Comparison of ENCODE assay signal across 1 cellular context in the genomic region with DNA sequence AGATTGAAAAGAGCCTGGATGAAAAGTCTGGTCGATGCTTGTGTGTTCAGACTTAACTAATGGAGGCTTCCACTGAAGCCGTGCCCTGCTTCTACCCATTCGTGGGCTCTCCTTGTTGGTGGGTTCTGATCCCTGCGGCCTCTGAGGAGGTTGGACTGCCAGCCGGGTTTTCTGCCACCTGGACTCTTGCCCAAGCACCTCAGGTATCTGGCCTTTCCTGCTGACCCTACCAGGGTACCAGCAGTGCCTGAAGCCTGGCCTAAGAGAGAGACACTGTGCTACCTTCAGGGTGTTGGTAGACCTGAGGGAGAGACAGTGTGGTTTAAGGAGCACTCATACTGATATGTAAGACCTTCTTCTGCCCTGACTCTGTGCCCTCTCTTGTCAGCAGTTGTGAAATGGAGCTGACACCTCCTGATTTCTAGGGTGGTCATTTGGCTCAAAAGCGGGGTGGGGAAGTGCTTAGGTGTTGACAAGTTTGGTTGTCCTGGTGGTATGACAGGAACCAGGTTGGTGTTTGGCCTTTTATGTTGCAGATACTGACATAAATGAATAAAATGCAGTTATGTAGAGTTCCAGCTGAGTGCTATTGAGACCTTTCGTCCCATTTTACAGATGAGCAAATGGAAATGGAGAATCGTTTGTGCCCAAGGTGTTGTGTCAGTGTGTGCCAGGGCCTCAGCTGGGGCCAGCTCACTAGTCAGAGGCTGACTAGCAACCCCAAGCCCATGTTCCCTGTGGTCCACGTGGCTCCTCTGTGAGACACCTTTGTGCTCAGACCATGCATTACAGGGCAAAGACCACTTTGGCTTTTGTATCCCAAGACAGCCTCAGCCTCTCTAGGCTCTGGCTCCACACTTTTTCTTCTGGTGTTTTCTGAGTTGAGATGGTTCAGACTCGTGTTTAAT.
TF ChIP-seq lines count a peak whose summit lies in the region.

No MANE protein-coding gene starts in this region.

TF ChIP-seq in HepG2, 621 proteins besides CTCF, POLR2A, EP300 and RAD21 (continued from another document and continues in another):
- TF ChIP-seq, protein P1, sequence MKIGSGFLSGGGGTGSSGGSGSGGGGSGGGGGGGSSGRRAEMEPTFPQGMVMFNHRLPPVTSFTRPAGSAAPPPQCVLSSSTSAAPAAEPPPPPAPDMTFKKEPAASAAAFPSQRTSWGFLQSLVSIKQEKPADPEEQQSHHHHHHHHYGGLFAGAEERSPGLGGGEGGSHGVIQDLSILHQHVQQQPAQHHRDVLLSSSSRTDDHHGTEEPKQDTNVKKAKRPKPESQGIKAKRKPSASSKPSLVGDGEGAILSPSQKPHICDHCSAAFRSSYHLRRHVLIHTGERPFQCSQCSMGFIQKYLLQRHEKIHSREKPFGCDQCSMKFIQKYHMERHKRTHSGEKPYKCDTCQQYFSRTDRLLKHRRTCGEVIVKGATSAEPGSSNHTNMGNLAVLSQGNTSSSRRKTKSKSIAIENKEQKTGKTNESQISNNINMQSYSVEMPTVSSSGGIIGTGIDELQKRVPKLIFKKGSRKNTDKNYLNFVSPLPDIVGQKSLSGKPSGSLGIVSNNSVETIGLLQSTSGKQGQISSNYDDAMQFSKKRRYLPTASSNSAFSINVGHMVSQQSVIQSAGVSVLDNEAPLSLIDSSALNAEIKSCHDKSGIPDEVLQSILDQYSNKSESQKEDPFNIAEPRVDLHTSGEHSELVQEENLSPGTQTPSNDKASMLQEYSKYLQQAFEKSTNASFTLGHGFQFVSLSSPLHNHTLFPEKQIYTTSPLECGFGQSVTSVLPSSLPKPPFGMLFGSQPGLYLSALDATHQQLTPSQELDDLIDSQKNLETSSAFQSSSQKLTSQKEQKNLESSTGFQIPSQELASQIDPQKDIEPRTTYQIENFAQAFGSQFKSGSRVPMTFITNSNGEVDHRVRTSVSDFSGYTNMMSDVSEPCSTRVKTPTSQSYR (CRISPR knock-in tag; IDR thresholded peaks at IDR 0.05; ENCODE audit: borderline replicate concordance), result peak; percentile 30; the same call in 1 of the 2 replicates
- TF ChIP-seq, protein P2, sequence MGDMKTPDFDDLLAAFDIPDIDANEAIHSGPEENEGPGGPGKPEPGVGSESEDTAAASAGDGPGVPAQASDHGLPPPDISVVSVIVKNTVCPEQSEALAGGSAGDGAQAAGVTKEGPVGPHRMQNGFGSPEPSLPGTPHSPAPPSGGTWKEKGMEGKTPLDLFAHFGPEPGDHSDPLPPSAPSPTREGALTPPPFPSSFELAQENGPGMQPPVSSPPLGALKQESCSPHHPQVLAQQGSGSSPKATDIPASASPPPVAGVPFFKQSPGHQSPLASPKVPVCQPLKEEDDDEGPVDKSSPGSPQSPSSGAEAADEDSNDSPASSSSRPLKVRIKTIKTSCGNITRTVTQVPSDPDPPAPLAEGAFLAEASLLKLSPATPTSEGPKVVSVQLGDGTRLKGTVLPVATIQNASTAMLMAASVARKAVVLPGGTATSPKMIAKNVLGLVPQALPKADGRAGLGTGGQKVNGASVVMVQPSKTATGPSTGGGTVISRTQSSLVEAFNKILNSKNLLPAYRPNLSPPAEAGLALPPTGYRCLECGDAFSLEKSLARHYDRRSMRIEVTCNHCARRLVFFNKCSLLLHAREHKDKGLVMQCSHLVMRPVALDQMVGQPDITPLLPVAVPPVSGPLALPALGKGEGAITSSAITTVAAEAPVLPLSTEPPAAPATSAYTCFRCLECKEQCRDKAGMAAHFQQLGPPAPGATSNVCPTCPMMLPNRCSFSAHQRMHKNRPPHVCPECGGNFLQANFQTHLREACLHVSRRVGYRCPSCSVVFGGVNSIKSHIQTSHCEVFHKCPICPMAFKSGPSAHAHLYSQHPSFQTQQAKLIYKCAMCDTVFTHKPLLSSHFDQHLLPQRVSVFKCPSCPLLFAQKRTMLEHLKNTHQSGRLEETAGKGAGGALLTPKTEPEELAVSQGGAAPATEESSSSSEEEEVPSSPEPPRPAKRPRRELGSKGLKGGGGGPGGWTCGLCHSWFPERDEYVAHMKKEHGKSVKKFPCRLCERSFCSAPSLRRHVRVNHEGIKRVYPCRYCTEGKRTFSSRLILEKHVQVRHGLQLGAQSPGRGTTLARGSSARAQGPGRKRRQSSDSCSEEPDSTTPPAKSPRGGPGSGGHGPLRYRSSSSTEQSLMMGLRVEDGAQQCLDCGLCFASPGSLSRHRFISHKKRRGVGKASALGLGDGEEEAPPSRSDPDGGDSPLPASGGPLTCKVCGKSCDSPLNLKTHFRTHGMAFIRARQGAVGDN (CRISPR knock-in tag; IDR thresholded peaks at IDR 0.05), result peak; percentile 65
- TF ChIP-seq ZBTB7A (CRISPR knock-in tag; IDR thresholded peaks at IDR 0.05), result 0 out of 2 replicates have a peak, but pooled peaks have one; percentile 74
- 0 out of 2 replicates have a peak, but pooled peaks have one; percentile 30 for TF ChIP-seq RARA (CRISPR knock-in tag; IDR thresholded peaks at IDR 0.05)
- TF ChIP-seq, protein P3, sequence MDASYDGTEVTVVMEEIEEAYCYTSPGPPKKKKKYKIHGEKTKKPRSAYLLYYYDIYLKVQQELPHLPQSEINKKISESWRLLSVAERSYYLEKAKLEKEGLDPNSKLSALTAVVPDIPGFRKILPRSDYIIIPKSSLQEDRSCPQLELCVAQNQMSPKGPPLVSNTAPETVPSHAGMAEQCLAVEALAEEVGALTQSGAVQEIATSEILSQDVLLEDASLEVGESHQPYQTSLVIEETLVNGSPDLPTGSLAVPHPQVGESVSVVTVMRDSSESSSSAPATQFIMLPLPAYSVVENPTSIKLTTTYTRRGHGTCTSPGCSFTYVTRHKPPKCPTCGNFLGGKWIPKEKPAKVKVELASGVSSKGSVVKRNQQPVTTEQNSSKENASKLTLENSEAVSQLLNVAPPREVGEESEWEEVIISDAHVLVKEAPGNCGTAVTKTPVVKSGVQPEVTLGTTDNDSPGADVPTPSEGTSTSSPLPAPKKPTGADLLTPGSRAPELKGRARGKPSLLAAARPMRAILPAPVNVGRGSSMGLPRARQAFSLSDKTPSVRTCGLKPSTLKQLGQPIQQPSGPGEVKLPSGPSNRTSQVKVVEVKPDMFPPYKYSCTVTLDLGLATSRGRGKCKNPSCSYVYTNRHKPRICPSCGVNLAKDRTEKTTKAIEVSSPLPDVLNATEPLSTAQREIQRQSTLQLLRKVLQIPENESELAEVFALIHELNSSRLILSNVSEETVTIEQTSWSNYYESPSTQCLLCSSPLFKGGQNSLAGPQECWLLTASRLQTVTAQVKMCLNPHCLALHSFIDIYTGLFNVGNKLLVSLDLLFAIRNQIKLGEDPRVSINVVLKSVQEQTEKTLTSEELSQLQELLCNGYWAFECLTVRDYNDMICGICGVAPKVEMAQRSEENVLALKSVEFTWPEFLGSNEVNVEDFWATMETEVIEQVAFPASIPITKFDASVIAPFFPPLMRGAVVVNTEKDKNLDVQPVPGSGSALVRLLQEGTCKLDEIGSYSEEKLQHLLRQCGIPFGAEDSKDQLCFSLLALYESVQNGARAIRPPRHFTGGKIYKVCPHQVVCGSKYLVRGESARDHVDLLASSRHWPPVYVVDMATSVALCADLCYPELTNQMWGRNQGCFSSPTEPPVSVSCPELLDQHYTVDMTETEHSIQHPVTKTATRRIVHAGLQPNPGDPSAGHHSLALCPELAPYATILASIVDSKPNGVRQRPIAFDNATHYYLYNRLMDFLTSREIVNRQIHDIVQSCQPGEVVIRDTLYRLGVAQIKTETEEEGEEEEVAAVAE (CRISPR knock-in tag; IDR thresholded peaks at IDR 0.05; ENCODE audit: borderline replicate concordance), result 0 out of 2 replicates have a peak, but pooled peaks have one; percentile 41
- no peak for TF ChIP-seq GTF2F1 (IDR thresholded peaks at IDR 0.05; ENCODE audit: low read length)
- peak; percentile 74; the same call in 1 of the 2 replicates for TF ChIP-seq HNF4G (IDR thresholded peaks at IDR 0.05; ENCODE audit: borderline replicate concordance, low read depth, low read length)
- 0 out of 2 replicates have a peak, but pooled peaks have one; percentile 15 for TF ChIP-seq HNF4G (CRISPR knock-in tag; IDR thresholded peaks at IDR 0.05; ENCODE audit: borderline replicate concordance, low read depth)
- 0 out of 2 replicates have a peak, but pooled peaks have one; percentile 18 for TF ChIP-seq ATRX (CRISPR knock-in tag; IDR thresholded peaks at IDR 0.05; ENCODE audit: borderline replicate concordance)
- TF ChIP-seq, protein P4, sequence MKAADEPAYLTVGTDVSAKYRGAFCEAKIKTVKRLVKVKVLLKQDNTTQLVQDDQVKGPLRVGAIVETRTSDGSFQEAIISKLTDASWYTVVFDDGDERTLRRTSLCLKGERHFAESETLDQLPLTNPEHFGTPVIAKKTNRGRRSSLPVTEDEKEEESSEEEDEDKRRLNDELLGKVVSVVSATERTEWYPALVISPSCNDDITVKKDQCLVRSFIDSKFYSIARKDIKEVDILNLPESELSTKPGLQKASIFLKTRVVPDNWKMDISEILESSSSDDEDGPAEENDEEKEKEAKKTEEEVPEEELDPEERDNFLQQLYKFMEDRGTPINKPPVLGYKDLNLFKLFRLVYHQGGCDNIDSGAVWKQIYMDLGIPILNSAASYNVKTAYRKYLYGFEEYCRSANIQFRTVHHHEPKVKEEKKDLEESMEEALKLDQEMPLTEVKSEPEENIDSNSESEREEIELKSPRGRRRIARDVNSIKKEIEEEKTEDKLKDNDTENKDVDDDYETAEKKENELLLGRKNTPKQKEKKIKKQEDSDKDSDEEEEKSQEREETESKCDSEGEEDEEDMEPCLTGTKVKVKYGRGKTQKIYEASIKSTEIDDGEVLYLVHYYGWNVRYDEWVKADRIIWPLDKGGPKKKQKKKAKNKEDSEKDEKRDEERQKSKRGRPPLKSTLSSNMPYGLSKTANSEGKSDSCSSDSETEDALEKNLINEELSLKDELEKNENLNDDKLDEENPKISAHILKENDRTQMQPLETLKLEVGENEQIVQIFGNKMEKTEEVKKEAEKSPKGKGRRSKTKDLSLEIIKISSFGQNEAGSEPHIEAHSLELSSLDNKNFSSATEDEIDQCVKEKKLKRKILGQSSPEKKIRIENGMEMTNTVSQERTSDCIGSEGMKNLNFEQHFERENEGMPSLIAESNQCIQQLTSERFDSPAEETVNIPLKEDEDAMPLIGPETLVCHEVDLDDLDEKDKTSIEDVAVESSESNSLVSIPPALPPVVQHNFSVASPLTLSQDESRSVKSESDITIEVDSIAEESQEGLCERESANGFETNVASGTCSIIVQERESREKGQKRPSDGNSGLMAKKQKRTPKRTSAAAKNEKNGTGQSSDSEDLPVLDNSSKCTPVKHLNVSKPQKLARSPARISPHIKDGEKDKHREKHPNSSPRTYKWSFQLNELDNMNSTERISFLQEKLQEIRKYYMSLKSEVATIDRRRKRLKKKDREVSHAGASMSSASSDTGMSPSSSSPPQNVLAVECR (CRISPR knock-in tag; IDR thresholded peaks at IDR 0.05; ENCODE audit: borderline replicate concordance), result peak; percentile 28; the same call in 1 of the 2 replicates
- TF ChIP-seq, protein P5, sequence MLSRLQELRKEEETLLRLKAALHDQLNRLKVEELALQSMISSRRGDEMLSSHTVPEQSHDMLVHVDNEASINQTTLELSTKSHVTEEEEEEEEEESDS (CRISPR knock-in tag; IDR thresholded peaks at IDR 0.05; ENCODE audit: borderline replicate concordance), result no peak
- TF ChIP-seq, protein P6, sequence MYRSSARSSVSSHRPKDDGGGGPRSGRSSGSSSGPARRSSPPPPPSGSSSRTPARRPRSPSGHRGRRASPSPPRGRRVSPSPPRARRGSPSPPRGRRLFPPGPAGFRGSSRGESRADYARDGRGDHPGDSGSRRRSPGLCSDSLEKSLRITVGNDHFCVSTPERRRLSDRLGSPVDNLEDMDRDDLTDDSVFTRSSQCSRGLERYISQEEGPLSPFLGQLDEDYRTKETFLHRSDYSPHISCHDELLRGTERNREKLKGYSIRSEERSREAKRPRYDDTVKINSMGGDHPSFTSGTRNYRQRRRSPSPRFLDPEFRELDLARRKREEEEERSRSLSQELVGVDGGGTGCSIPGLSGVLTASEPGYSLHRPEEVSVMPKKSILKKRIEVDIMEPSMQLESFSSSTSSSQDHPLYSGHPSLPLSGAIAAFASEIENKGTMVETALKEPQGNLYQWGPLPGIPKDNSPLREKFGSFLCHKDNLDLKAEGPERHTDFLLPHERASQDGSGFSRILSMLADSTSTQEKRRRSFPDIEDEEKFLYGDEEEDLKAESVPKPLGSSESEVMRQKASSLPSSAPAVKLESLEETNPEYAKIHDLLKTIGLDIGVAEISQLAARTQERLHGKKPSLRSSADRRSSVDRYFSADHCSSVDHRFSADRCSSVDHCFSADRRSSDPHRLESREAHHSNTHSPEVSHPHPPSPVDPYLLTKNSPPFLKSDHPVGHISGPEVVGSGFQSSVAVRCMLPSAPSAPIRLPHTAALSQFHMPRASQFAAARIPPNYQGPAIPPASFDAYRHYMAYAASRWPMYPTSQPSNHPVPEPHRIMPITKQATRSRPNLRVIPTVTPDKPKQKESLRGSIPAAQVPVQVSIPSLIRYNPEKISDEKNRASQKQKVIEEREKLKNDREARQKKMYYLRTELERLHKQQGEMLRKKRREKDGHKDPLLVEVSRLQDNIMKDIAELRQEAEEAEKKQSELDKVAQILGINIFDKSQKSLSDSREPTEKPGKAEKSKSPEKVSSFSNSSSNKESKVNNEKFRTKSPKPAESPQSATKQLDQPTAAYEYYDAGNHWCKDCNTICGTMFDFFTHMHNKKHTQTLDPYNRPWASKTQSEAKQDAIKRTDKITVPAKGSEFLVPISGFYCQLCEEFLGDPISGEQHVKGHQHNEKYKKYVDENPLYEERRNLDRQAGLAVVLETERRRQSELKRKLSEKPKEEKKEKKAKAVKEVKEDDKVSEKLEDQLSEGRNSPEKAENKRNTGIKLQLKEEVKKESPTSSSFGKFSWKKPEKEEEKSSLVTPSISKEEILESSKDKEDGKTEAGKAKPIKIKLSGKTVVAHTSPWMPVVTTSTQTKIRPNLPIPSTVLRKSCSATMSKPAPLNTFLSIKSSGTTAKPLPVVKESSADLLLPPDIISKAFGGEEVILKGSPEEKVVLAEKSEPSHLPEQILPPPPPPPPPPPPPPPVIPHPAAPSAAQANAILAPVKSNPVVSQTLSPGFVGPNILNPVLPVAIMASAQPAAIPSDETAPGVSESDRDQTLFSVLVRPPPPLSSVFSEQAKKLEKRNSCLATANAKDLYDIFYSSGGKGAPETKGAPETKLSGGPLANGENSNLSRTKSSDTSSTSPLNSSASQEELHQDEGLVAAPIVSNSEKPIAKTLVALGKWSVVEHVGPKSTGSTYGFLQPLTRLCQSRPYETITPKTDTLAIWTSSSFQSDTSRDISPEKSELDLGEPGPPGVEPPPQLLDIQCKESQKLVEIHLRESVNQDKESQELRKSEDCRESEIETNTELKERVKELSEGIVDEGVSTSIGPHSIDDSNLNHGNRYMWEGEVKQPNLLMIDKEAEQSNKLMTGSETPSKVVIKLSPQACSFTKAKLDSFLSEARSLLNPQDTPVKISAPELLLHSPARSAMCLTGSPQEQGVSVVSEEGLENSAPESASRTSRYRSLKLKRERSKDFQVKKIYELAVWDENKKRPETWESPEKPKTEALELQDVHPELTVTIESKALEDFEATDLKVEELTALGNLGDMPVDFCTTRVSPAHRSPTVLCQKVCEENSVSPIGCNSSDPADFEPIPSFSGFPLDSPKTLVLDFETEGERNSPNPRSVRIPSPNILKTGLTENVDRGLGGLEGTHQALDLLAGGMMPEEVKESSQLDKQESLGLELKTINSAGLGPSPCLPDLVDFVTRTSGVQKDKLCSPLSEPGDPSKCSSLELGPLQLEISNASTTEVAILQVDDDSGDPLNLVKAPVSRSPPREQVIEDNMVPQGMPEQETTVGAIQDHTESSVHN (CRISPR knock-in tag; IDR thresholded peaks at IDR 0.05), result no peak
- peak; percentile 82; the same call in 1 of the 2 replicates for TF ChIP-seq YEATS4 (CRISPR knock-in tag; IDR thresholded peaks at IDR 0.05; ENCODE audit: borderline replicate concordance)
- TF ChIP-seq ZNF335 (CRISPR knock-in tag; IDR thresholded peaks at IDR 0.05), result peak; percentile 75; the same call in 1 of the 2 replicates
- TF ChIP-seq, protein P7, sequence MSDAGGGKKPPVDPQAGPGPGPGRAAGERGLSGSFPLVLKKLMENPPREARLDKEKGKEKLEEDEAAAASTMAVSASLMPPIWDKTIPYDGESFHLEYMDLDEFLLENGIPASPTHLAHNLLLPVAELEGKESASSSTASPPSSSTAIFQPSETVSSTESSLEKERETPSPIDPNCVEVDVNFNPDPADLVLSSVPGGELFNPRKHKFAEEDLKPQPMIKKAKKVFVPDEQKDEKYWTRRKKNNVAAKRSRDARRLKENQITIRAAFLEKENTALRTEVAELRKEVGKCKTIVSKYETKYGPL (CRISPR knock-in tag; IDR thresholded peaks at IDR 0.05), result 0 out of 2 replicates have a peak, but pooled peaks have one; percentile 19
- 0 out of 2 replicates have a peak, but pooled peaks have one; percentile 43 for TF ChIP-seq ISL2 (CRISPR knock-in tag; IDR thresholded peaks at IDR 0.05)
- no peak for TF ChIP-seq ZNF484 (CRISPR knock-in tag; IDR thresholded peaks at IDR 0.05; ENCODE audit: borderline replicate concordance, low read depth)
